In the genomic region with DNA sequence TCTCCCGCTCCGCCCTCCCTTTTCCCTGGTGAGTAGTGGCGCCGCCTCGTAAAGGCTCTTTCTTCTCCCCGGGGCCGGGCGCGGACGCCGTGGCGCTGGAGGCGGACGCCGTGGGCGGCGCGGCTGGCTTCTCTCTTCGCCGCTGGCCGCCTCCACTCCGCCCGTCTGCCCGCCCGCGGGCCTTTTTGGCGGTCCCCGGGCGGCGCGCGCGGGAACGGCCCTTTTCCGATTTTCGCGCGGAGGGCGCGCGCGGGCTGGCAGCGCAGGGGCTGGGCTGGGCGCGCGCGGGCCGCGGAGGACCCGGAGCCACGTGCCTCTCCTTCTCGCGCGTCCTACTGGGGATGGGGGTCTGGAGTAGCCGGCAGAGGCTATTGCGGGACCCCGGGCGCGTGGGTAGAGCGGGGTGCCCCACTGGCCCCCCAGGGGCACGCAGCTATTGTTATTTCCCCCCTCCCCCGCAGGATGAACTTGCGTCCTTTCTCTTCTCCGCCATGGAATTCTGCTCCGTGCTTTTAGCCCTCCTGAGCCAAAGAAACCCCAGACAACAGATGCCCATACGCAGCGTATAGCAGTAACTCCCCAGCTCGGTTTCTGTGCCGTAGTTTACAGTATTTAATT, we compare ENCODE assay signal across 8 cellular contexts. TPM values are rescaled to one million over a fixed set of nuclear protein-coding genes. Genes with fewer than 3 reads are reported as not detected.
A peak's percentile ranks its signal among the peaks of the same experiment; 100 is the strongest.
DNase-seq lines count a peak whose midpoint lies in the region; ATAC-seq, FAIRE-seq and TF ChIP-seq lines count a peak whose summit lies in the region.

No MANE protein-coding gene starts in this region.

- FAIRE-seq in GM19239 (lab: Jason Lieb, UNC), result no peak

- ATAC-seq in GM19395 (IDR thresholded peaks at IDR 0.05; ENCODE audit: unreplicated experiment) (peak; percentile 38), HG03520 (IDR thresholded peaks at IDR 0.05; ENCODE audit: unreplicated experiment) (peak; percentile 8)

- H3K27ac ChIP-seq in C4-2B, result peak overlapping the region; percentile 99
- H3K27ac ChIP-seq in ectodermal cell (ENCODE audit: insufficient read depth, low read depth, low read length, poor library complexity, severe bottlenecking), result peak overlapping the region; percentile 88
- H3K27ac ChIP-seq in muscle layer of colon (ENCODE audit: low read depth, low read length), result peak overlapping the region; percentile 97
- H3K27ac ChIP-seq in tibial nerve, result peak overlapping the region; percentile 90 to 99 (median 95)

- peak overlapping the region; percentile 90 for H3K4me3 ChIP-seq in ectodermal cell (ENCODE audit: insufficient read depth, low read depth, low read length)
- H3K4me3 ChIP-seq in muscle layer of colon (ENCODE audit: low read depth in 1 of 2, low read length in 2 of 2), result peak overlapping the region; percentile 67 to 85
- peak overlapping the region; percentile 85 to 98 (median 89) for H3K4me3 ChIP-seq in tibial nerve

- no peak; the same call in 1 of the 2 replicates for TF ChIP-seq CTCF in C4-2B (conservative IDR thresholded peaks at IDR 0.05)
- TF ChIP-seq CTCF in tibial nerve (IDR thresholded peaks at IDR 0.05), result no peak

- H3K9me3 ChIP-seq in ectodermal cell (ENCODE audit: control insufficient read depth, low read length), result no peaks in the 10 kb centered on the region
- H3K9me3 ChIP-seq in muscle layer of colon (ENCODE audit: low read length), result no peaks in the 10 kb centered on the region
- H3K9me3 ChIP-seq in tibial nerve, result no peaks in the 10 kb centered on the region

- peaks cover 6% of the 10 kb centered on the region for H3K36me3 ChIP-seq in ectodermal cell (ENCODE audit: control insufficient read depth, insufficient read depth, low read length)
- H3K36me3 ChIP-seq in muscle layer of colon (ENCODE audit: insufficient read depth, low read length), result peaks cover 29% of the 10 kb centered on the region
- peaks cover 0 to 30% (median 4%) of the 10 kb centered on the region in 3 donors for H3K36me3 ChIP-seq in tibial nerve

- peak; percentile 13 for DNase-seq in T-helper 22 cell (ENCODE audit: low read depth)
- DNase-seq in tibial nerve (ENCODE audit: low spot score in 2 of 2), result no peak
- DNase-seq in GM19239 (ENCODE audit: insufficient read length, low spot score), result no peak

- no peak for TF ChIP-seq EP300 in tibial nerve (IDR thresholded peaks at IDR 0.05)

- peaks cover 24% of the 10 kb centered on the region for H3K27me3 ChIP-seq in ectodermal cell (ENCODE audit: control insufficient read depth, insufficient read depth, low read length, poor library complexity, severe bottlenecking)
- no peaks in the 10 kb centered on the region for H3K27me3 ChIP-seq in muscle layer of colon (ENCODE audit: control insufficient read depth in 1 of 2, insufficient read depth in 2 of 2, low read length in 2 of 2)
- H3K27me3 ChIP-seq in tibial nerve, result no peaks in the 10 kb centered on the region

- no peak overlapping the region for H3K9ac ChIP-seq in muscle layer of colon (ENCODE audit: low read length)

- 0% methylated on average over 65 to 66 of the region's 69 CpGs for WGBS in ectodermal cell, 2 experiments
- WGBS in tibial nerve, 2 donors, result 1% methylated on average over 8 to 43 of the region's 69 CpGs

- peaks cover 8% of the 10 kb centered on the region for H3K4me1 ChIP-seq in ectodermal cell (ENCODE audit: control insufficient read depth, insufficient read depth, low read length)
- H3K4me1 ChIP-seq in muscle layer of colon (ENCODE audit: insufficient read depth, low read length), result peaks cover 32% of the 10 kb centered on the region
- peaks cover 0 to 63% (median 15%) of the 10 kb centered on the region in 4 donors for H3K4me1 ChIP-seq in tibial nerve

- TF ChIP-seq POLR2A in tibial nerve (IDR thresholded peaks at IDR 0.05), result no peak

RNA-seq across cellular contexts. Expression of gene SLC20A1, which starts 0.5 kb away (rescaled TPM):
- polyA plus RNA-seq in ectodermal cell (2013, experiment 1 of 4), result 76.6 TPM
- polyA plus RNA-seq in ectodermal cell (2013, experiment 2 of 4), result 78.3 TPM
- polyA plus RNA-seq in ectodermal cell (2013, experiment 3 of 4), result 43.7 TPM
- 46.8 TPM for polyA plus RNA-seq in ectodermal cell (2013, experiment 4 of 4)
- total RNA-seq in tibial nerve, result 10 to 100 TPM; 19.3 to 50.5 (median 32.8) TPM
